ENCODE assay signal across 10 cellular contexts in genomic region chr10:54402576-54402975, GRCh38.
DNase-seq lines count a peak whose midpoint lies in the region; ATAC-seq and TF ChIP-seq lines count a peak whose summit lies in the region.
"Had no signal": no experiment of that assay in that cellular context is flagged by ENCODE, and none has a peak within 500 bp of the region (broad histone marks: within the 10 kb centered on the region; RNA-seq: fewer than 3 reads in every experiment).

No MANE protein-coding gene starts in this region.

- H3K27ac Mint-ChIP-seq in stimulated activated naive B cell treated with anti-CD40 and anti-IgM and Interleukin-4, amounts not matched to agents 10 μg/mL and 1 μg/mL and 100 μg/mL, for 72 hours: no peak overlapping the region
- H3K27ac Mint-ChIP-seq: activated CD4-positive, alpha-beta memory T cell treated with anti-CD3 and anti-CD28 coated beads, Interleukin-2, amount 10 ng/mL, durations not matched to agents 7 days and 5 days had no signal

- no peaks in the 10 kb centered on the region for H3K27me3 Mint-ChIP-seq in stimulated activated naive B cell treated with anti-CD40 and anti-IgM and Interleukin-4, amounts not matched to agents 10 μg/mL and 1 μg/mL and 100 μg/mL, for 72 hours
- H3K27me3 Mint-ChIP-seq: activated CD4-positive, alpha-beta memory T cell treated with anti-CD3 and anti-CD28 coated beads, Interleukin-2, amount 10 ng/mL, durations not matched to agents 7 days and 5 days had no signal

- H3K36me3 ChIP-seq in DOHH2 (ENCODE audit: control insufficient read depth, low read length) (no peaks in the 10 kb centered on the region), Loucy (ENCODE audit: insufficient read depth, low read length) (no peaks in the 10 kb centered on the region)

- H3F3A ChIP-seq in DOHH2 (ENCODE audit: control insufficient read depth, insufficient read depth): no peaks in the 10 kb centered on the region
- no peaks in the 10 kb centered on the region for H3F3A ChIP-seq in Loucy (ENCODE audit: low read depth)

- no peak overlapping the region for H3K27ac ChIP-seq in DOHH2 (ENCODE audit: low read depth, low read length)

- H3K4me2 ChIP-seq in DOHH2 (ENCODE audit: low read length): no peak overlapping the region
- H3K4me2 ChIP-seq in Loucy (ENCODE audit: low read depth, low read length, poor library complexity, severe bottlenecking): no peak overlapping the region

- no peaks in the 10 kb centered on the region for H3K27me3 ChIP-seq in DOHH2 (ENCODE audit: control insufficient read depth, low read length)
- no peaks in the 10 kb centered on the region for H3K27me3 ChIP-seq in Loucy (ENCODE audit: insufficient read depth, low read length, poor library complexity, severe bottlenecking)

- peak; percentile 13 to 19 for DNase-seq in cardiac fibroblast (ENCODE audit: low read depth in 2 of 2)
- DNase-seq in midbrain (lab: John Stamatoyannopoulos, UW): peak; percentile 7
- DNase-seq in stimulated activated naive B cell treated with anti-CD40 and anti-IgM and Interleukin-4, amounts not matched to agents 10 μg/mL and 1 μg/mL and 100 μg/mL, for 72 hours: no peak
- no peak for DNase-seq in activated CD4-positive, alpha-beta T cell treated with anti-CD3 and anti-CD28 coated beads for 4 hours
- DNase-seq: activated CD4-positive, alpha-beta memory T cell treated with anti-CD3 and anti-CD28 coated beads, Interleukin-2, amount 10 ng/mL, durations not matched to agents 7 days and 5 days had no signal

- no peaks in the 10 kb centered on the region for H3K4me1 Mint-ChIP-seq in stimulated activated naive B cell treated with anti-CD40 and anti-IgM and Interleukin-4, amounts not matched to agents 10 μg/mL and 1 μg/mL and 100 μg/mL, for 72 hours
- H3K4me1 Mint-ChIP-seq: activated CD4-positive, alpha-beta memory T cell treated with anti-CD3 and anti-CD28 coated beads, Interleukin-2, amount 10 ng/mL, durations not matched to agents 7 days and 5 days had no signal

- no peak overlapping the region for H3K4me3 Mint-ChIP-seq in stimulated activated naive B cell treated with anti-CD40 and anti-IgM and Interleukin-4, amounts not matched to agents 10 μg/mL and 1 μg/mL and 100 μg/mL, for 72 hours
- H3K4me3 Mint-ChIP-seq: activated CD4-positive, alpha-beta memory T cell treated with anti-CD3 and anti-CD28 coated beads, Interleukin-2, amount 10 ng/mL, durations not matched to agents 7 days and 5 days had no signal

- no peaks in the 10 kb centered on the region for H3K4me1 ChIP-seq in DOHH2 (ENCODE audit: control insufficient read depth, low read length)
- no peaks in the 10 kb centered on the region for H3K4me1 ChIP-seq in Loucy (ENCODE audit: insufficient read depth, low read length, poor library complexity, severe bottlenecking)

- no peak overlapping the region for H2AFZ ChIP-seq in Loucy (ENCODE audit: low read length)

- H4K20me1 ChIP-seq in DOHH2 (ENCODE audit: control insufficient read depth, insufficient read depth, low read depth, low read length) (no peaks in the 10 kb centered on the region), Loucy (ENCODE audit: insufficient read depth, low read length, poor library complexity, severe bottlenecking) (no peaks in the 10 kb centered on the region)

- H3K4me3 ChIP-seq in DOHH2 (ENCODE audit: low read length): no peak overlapping the region
- H3K4me3 ChIP-seq in Loucy (ENCODE audit: low read length, poor library complexity, severe bottlenecking): no peak overlapping the region
- no peak overlapping the region for H3K4me3 ChIP-seq in cardiac fibroblast (replicated peaks in 1 of 2; ENCODE audit: low read depth in 2 of 2, low read length in 2 of 2)
- H3K4me3 ChIP-seq: K562 had no signal

- H3K9me3 Mint-ChIP-seq in stimulated activated naive B cell treated with anti-CD40 and anti-IgM and Interleukin-4, amounts not matched to agents 10 μg/mL and 1 μg/mL and 100 μg/mL, for 72 hours: peaks cover 0 to 1% of the 10 kb centered on the region in 2 donors

- H3K9me2 ChIP-seq in DOHH2 (replicated peaks; ENCODE audit: control insufficient read depth, low read length): no peaks in the 10 kb centered on the region
- no peaks in the 10 kb centered on the region for H3K9me2 ChIP-seq in Loucy (replicated peaks; ENCODE audit: low read depth, low read length)

- no peaks in the 10 kb centered on the region for H3K79me2 ChIP-seq in DOHH2 (ENCODE audit: control insufficient read depth, low read length)
- H3K79me2 ChIP-seq in Loucy (ENCODE audit: insufficient read depth, low read length): no peaks in the 10 kb centered on the region

- ATAC-seq in stimulated activated naive B cell treated with anti-CD40 and anti-IgM and Interleukin-4, amounts not matched to agents 10 μg/mL and 1 μg/mL and 100 μg/mL, for 72 hours (replicated peaks): no peak
- no peak for ATAC-seq in GM19395 (IDR thresholded peaks at IDR 0.05; ENCODE audit: unreplicated experiment)
- ATAC-seq in HG02678 (IDR thresholded peaks at IDR 0.05; ENCODE audit: unreplicated experiment): no peak
- ATAC-seq: K562 had no signal

- no peaks in the 10 kb centered on the region for H3K9me3 ChIP-seq in DOHH2 (ENCODE audit: control insufficient read depth, insufficient read depth, low read length)
- no peaks in the 10 kb centered on the region for H3K9me3 ChIP-seq in Loucy (ENCODE audit: insufficient read depth, low read depth, low read length)

- peak; percentile 45 for TF ChIP-seq CTCF in DOHH2 (IDR thresholded peaks at IDR 0.05; ENCODE audit: low read depth, low read length, poor library complexity, severe bottlenecking)
- TF ChIP-seq CTCF in Loucy (conservative IDR thresholded peaks at IDR 0.05; ENCODE audit: low read length): peak; percentile 52
- TF ChIP-seq CTCF in cardiac fibroblast (IDR thresholded peaks at IDR 0.05; ENCODE audit: low read depth, low read length): no peak

- H3K9ac ChIP-seq in Loucy (ENCODE audit: low read depth, low read length, poor library complexity, severe bottlenecking): no peak overlapping the region

- H3K36me3 Mint-ChIP-seq in stimulated activated naive B cell treated with anti-CD40 and anti-IgM and Interleukin-4, amounts not matched to agents 10 μg/mL and 1 μg/mL and 100 μg/mL, for 72 hours: no peaks in the 10 kb centered on the region

Comparison
In these comparisons a context has a peak if more than half of its experiments do, and no peak if none do; other contexts are left out.
1. DNase-seq: peak in cardiac fibroblast (2 of 2) and midbrain (single experiment); none in stimulated activated naive B cell treated with anti-CD40 and anti-IgM and Interleukin-4, amounts not matched to agents 10 μg/mL and 1 μg/mL and 100 μg/mL, for 72 hours (single experiment) and activated CD4-positive, alpha-beta T cell treated with anti-CD3 and anti-CD28 coated beads for 4 hours (0 of 2).